14 cellular contexts compared by ENCODE assay signal in genomic region chr15:51856714-51857380, GRCh38. TPM values are rescaled to one million over a fixed set of nuclear protein-coding genes. Genes with fewer than 3 reads are reported as not detected.
DNase-seq lines count a peak whose midpoint lies in the region; ATAC-seq, FAIRE-seq and TF ChIP-seq lines count a peak whose summit lies in the region.
"Had no signal": no experiment of that assay in that cellular context is flagged by ENCODE, and none has a peak within 500 bp of the region (broad histone marks: within the 10 kb centered on the region; RNA-seq: fewer than 3 reads in every experiment).

No MANE protein-coding gene starts in this region.

- no peak overlapping the region for H3K27ac ChIP-seq in CD4-positive, alpha-beta T cell (ENCODE audit: low read depth, low read length)
- H3K27ac ChIP-seq in IMR-90 (ENCODE audit: insufficient read depth, low read length) = peak overlapping the region; percentile 57; the same call in 1 of the 2 replicates
- no peak overlapping the region for H3K27ac ChIP-seq in GM12878 (ENCODE audit: control insufficient read depth, insufficient read depth)
- H3K27ac ChIP-seq in mesenchymal stem cell (ENCODE audit: low read length, poor library complexity, severe bottlenecking) = no peak overlapping the region

- peaks cover 6% of the 10 kb centered on the region; the same call in 1 of the 2 replicates for H3K9me1 ChIP-seq in IMR-90 (ENCODE audit: insufficient read depth, low read length)

- peaks cover 61% of the 10 kb centered on the region; the same call in 1 of the 2 replicates for H4K20me1 ChIP-seq in IMR-90 (ENCODE audit: insufficient read depth, low read length)
- H4K20me1 ChIP-seq in GM12878 (ENCODE audit: control insufficient read depth, insufficient read depth) = no peaks in the 10 kb centered on the region

- no peak overlapping the region for H2AK5ac ChIP-seq in IMR-90 (ENCODE audit: low read depth, low read length)
- H2AK5ac ChIP-seq in mesenchymal stem cell (ENCODE audit: low read length, severe bottlenecking) = no peak overlapping the region

- no peak for TF ChIP-seq EP300 in GM12878 (IDR thresholded peaks at IDR 0.05; ENCODE audit: borderline replicate concordance in 1 of 2, control insufficient read depth in 1 of 2, low read depth in 2 of 2, low read length in 2 of 2)

- WGBS in IMR-90 (ENCODE audit: extremely low coverage in 2 of 2, insufficient read length in 1 of 2), 2 experiments = 100% methylated on average over 1 of the region's 5 CpGs; no CpG with 5 or more reads in 1 of the 2 experiments
- 91% methylated on average over 5 of the region's 5 CpGs for WGBS in GM12878 (ENCODE audit: insufficient coverage, insufficient replicate concordance, low lambda C conversion rate, missing lambda C conversion rate)
- 90% methylated on average over 3 of the region's 5 CpGs for whole genome bisulfite sequencing in mesenchymal stem cell

- H2BK5ac ChIP-seq in IMR-90 (ENCODE audit: low read depth, low read length, poor library complexity, severe bottlenecking) (peak overlapping the region; percentile 58), mesenchymal stem cell (ENCODE audit: low read depth, low read length, poor library complexity, severe bottlenecking) (no peak overlapping the region)

- no peak overlapping the region for H3K56ac ChIP-seq in IMR-90 (ENCODE audit: extremely low read depth, insufficient read depth, low read length)

- H3K4me1 Mint-ChIP-seq in CD4-positive, alpha-beta T cell (ENCODE audit: low read depth) = peaks cover 86% of the 10 kb centered on the region

- H3K79me1 ChIP-seq in IMR-90 (ENCODE audit: low read depth in 1 of 2, low read length in 2 of 2) (peaks cover 42 to 84% of the 10 kb centered on the region in 2 experiments), mesenchymal stem cell (replicated peaks; ENCODE audit: low read length, poor library complexity, severe bottlenecking) (peaks cover 23% of the 10 kb centered on the region)

- RAD21 ChIA-PET in GM12878 (lab: Charles Lee; ENCODE audit: unreplicated experiment) = interaction anchor here (1.2 kb wide), 1 partner anchor 19 kb away, joined by 3 read pairs; no protein-coding TSS in a partner anchor

- H2BK15ac ChIP-seq in IMR-90 (ENCODE audit: low read depth, low read length) = no peak overlapping the region
- no peak overlapping the region for H2BK15ac ChIP-seq in mesenchymal stem cell (ENCODE audit: low read depth, poor library complexity, severe bottlenecking)

- H3K4me1 ChIP-seq in IMR-90 (ENCODE audit: control insufficient read depth, insufficient read depth, low read length) (peaks cover 8% of the 10 kb centered on the region), GM12878 (ENCODE audit: control insufficient read depth, insufficient read depth, low read length) (peaks cover 4% of the 10 kb centered on the region; the same call in 1 of the 2 replicates), mesenchymal stem cell (ENCODE audit: control insufficient read depth, insufficient read depth, low read depth, low read length) (peaks cover 2% of the 10 kb centered on the region)

- H3K18ac ChIP-seq in IMR-90 (ENCODE audit: low read depth, low read length) (no peak overlapping the region; the same call in 1 of the 2 replicates), mesenchymal stem cell (ENCODE audit: low read depth in 1 of 2, low read length in 2 of 2) (no peak overlapping the region)

- no peaks in the 10 kb centered on the region for H3K27me3 Mint-ChIP-seq in CD4-positive, alpha-beta T cell
- H3K27me3 Mint-ChIP-seq: B cell had no signal

- no peaks in the 10 kb centered on the region for H3K27me3 ChIP-seq in CD4-positive, alpha-beta T cell (ENCODE audit: control insufficient read depth, insufficient read depth, low read length)
- H3K27me3 ChIP-seq in IMR-90 (ENCODE audit: control insufficient read depth, insufficient read depth, low read length) (no peaks in the 10 kb centered on the region), GM12878 (replicated peaks in 1 of 2; ENCODE audit: control insufficient read depth in 2 of 2, insufficient read depth in 2 of 2, low read length in 1 of 2) (no peaks in the 10 kb centered on the region), mesenchymal stem cell (ENCODE audit: control insufficient read depth in 1 of 2, insufficient read depth in 1 of 2, low read length in 2 of 2) (no peaks in the 10 kb centered on the region)

- no peak for TF ChIP-seq CTCF in CD4-positive, alpha-beta T cell (IDR thresholded peaks at IDR 0.05)
- no peak for TF ChIP-seq CTCF in IMR-90 (conservative IDR thresholded peaks at IDR 0.05; ENCODE audit: low read depth, low read length)
- TF ChIP-seq CTCF in GM12878 (IDR thresholded peaks at IDR 0.05 in 2 of 3, conservative IDR thresholded peaks at IDR 0.05 in 1 of 3; ENCODE audit: control insufficient read depth in 2 of 3, extremely low read depth in 1 of 3, insufficient read depth in 1 of 3, low read depth in 3 of 3, low read length in 3 of 3) = no peak

- no peak overlapping the region for H3K4me3 Mint-ChIP-seq in CD4-positive, alpha-beta T cell
- H3K4me3 Mint-ChIP-seq: B cell had no signal

- BruUV-seq in IMR-90 (replicated peaks; lab: Mats Ljungman, UMichigan) (no TSS peak), GM12878 (replicated peaks; lab: Mats Ljungman, UMichigan) (TSS peak; percentile 24)

- 0 out of 2 replicates have a peak overlapping the region, but pooled peaks have one; percentile 29 for H4K5ac ChIP-seq in IMR-90 (ENCODE audit: low read depth, low read length)

- H3K27ac Mint-ChIP-seq in CD4-positive, alpha-beta T cell = peak overlapping the region; percentile 27
- H3K27ac Mint-ChIP-seq: B cell had no signal

- TF ChIP-seq POLR2A in IMR-90 (IDR thresholded peaks at IDR 0.05; ENCODE audit: low read depth, low read length) (no peak), GM12878 (IDR thresholded peaks at IDR 0.05; ENCODE audit: low read depth, low read length) (no peak)

- H4K8ac ChIP-seq in IMR-90 (ENCODE audit: low read depth in 2 of 2, low read length in 2 of 2) = peak overlapping the region in 1 of 2 experiments; percentile 17; a peak in 1 of 4 replicates
- no peak overlapping the region for H4K8ac ChIP-seq in mesenchymal stem cell (ENCODE audit: low read length)

- FAIRE-seq in GM12878 (lab: Jason Lieb, UNC) = no peak

- H2BK120ac ChIP-seq in IMR-90 (ENCODE audit: low read depth, low read length) (no peak overlapping the region), mesenchymal stem cell (ENCODE audit: low read depth, low read length) (no peak overlapping the region)

- H2AFZ ChIP-seq in IMR-90 (replicated peaks; ENCODE audit: low read length, poor library complexity) (no peak overlapping the region), GM12878 (ENCODE audit: control insufficient read depth, low read depth, low read length) (no peak overlapping the region), mesenchymal stem cell (ENCODE audit: low read depth, low read length) (no peak overlapping the region)

- dilution Hi-C loops in IMR-90 (cut with HindIII; ENCODE audit: low sequenced_read_pairs, unreplicated experiment) = no loop called here

- CTCF ChIA-PET in CD4-positive, alpha-beta T cell (lab: Charles Lee) = interaction anchor here (0.8 to 1.0 kb wide), 2 partner anchors 32 to 45 kb away, joined by 3 read pairs; no protein-coding TSS in a partner anchor
- CTCF ChIA-PET in IMR-90 (lab: Yijun Ruan, JAX) (interaction anchor here (0.6 to 1.3 kb wide), 2 partner anchors 12 to 14 kb away, joined by 3 read pairs; no protein-coding TSS in a partner anchor), GM12878 (lab: Yijun Ruan, JAX) (interaction anchor here (1.6 to 2.5 kb wide), 2 partner anchors 10 to 11 kb away, joined by 3 to 8 read pairs; no protein-coding TSS in a partner anchor)

- H3K4me2 ChIP-seq in IMR-90 (ENCODE audit: low read depth, low read length) = peak overlapping the region; percentile 72
- no peak overlapping the region for H3K4me2 ChIP-seq in GM12878 (ENCODE audit: control insufficient read depth, insufficient read depth)
- H3K4me2 ChIP-seq in mesenchymal stem cell (ENCODE audit: low read length, poor library complexity, severe bottlenecking) = no peak overlapping the region

- H3K36me3 Mint-ChIP-seq in CD4-positive, alpha-beta T cell (ENCODE audit: low read depth) = peaks cover 7% of the 10 kb centered on the region

- H3K4me3 ChIP-seq in IMR-90 (ENCODE audit: insufficient read depth, low read depth, low read length) (no peak overlapping the region), GM12878 (no peak overlapping the region), mesenchymal stem cell (ENCODE audit: insufficient read depth in 1 of 2, low read depth in 1 of 2, low read length in 2 of 2) (no peak overlapping the region)

- no peak overlapping the region for H2AK9ac ChIP-seq in IMR-90 (replicated peaks; ENCODE audit: low read depth, low read length, poor library complexity)

- H3K36me3 ChIP-seq in IMR-90 (ENCODE audit: control insufficient read depth, insufficient read depth, low read length) = no peaks in the 10 kb centered on the region
- H3K36me3 ChIP-seq in GM12878 (ENCODE audit: control insufficient read depth in 2 of 2, insufficient read depth in 2 of 2, low read length in 1 of 2) = peaks cover 0 to 9% of the 10 kb centered on the region in 2 experiments; a peak in 1 of 4 replicates
- H3K36me3 ChIP-seq in mesenchymal stem cell (ENCODE audit: control insufficient read depth in 1 of 2, insufficient read depth in 2 of 2, low read depth in 1 of 2, low read length in 2 of 2) = peaks cover 0 to 5% of the 10 kb centered on the region in 2 experiments

- TF ChIP-seq RAD21 in IMR-90 (IDR thresholded peaks at IDR 0.05; ENCODE audit: low read length) (no peak), GM12878 (IDR thresholded peaks at IDR 0.05; ENCODE audit: insufficient read depth, low read depth, low read length) (no peak)

- H3K9ac ChIP-seq in IMR-90 (ENCODE audit: low read depth, low read length) (no peak overlapping the region; the same call in 1 of the 2 replicates), GM12878 (ENCODE audit: control insufficient read depth, insufficient read depth, low read length) (no peak overlapping the region), mesenchymal stem cell (ENCODE audit: low read length) (no peak overlapping the region)

- no peak overlapping the region for H3K4ac ChIP-seq in IMR-90 (ENCODE audit: low read depth, low read length)
- no peak overlapping the region for H3K4ac ChIP-seq in mesenchymal stem cell (ENCODE audit: low read depth in 1 of 2, low read length in 2 of 2)

- DNase-seq in CD4-positive, alpha-beta T cell = no peak
- DNase-seq in IMR-90 (peak; percentile 21), GM12878 (ENCODE audit: low read depth, low spot score) (no peak), mesenchymal stem cell (peak; percentile 46), SW480 (ENCODE audit: low spot score) (no peak), 8988T (no peak), glomerular visceral epithelial cell (ENCODE audit: extremely low spot score) (no peak), NCI-H1092 (lab: John Stamatoyannopoulos, UW) (no peak)
- DNase-seq: DMS 273 treated with DMSO at 0.1 percent for 48 hours, GOT3, KG1, NCI-H2029, NCI-H510A had no signal

- no peaks in the 10 kb centered on the region for H3K9me3 Mint-ChIP-seq in CD4-positive, alpha-beta T cell

- ATAC-seq in CD4-positive, alpha-beta T cell (ENCODE audit: poor library complexity) = no peak
- peak; percentile 57 for ATAC-seq in IMR-90 (ENCODE audit: low read depth)
- ATAC-seq in GM12878 = no peak

- intact Hi-C loops in CD4-positive, alpha-beta T cell (cut with DNase I, micrococcal nuclease) = no loop called here
- intact Hi-C loops in IMR-90 (cut with micrococcal nuclease) = no loop called here
- intact Hi-C loops in GM12878 (cut with micrococcal nuclease; ENCODE audit: unreplicated experiment) = no loop called here

- H2BK12ac ChIP-seq in mesenchymal stem cell (ENCODE audit: low read length in 2 of 2) = no peak overlapping the region

- no peak overlapping the region for H3K23ac ChIP-seq in IMR-90 (ENCODE audit: low read depth, low read length)
- no peak overlapping the region for H3K23ac ChIP-seq in mesenchymal stem cell (ENCODE audit: low read length in 2 of 2)

- H3K79me2 ChIP-seq in GM12878 (ENCODE audit: control insufficient read depth, insufficient read depth, low read length) = peaks cover 40% of the 10 kb centered on the region

- no peak overlapping the region for H3K14ac ChIP-seq in IMR-90 (replicated peaks; ENCODE audit: low read depth, low read length)
- H3K14ac ChIP-seq in mesenchymal stem cell (ENCODE audit: low read length in 2 of 2) = no peak overlapping the region

- SMC1A ChIA-PET in GM12878 (lab: Charles Lee; ENCODE audit: uncharacterized antibody, unreplicated experiment) = interaction anchor here (0.6 to 6.7 kb wide), 2 partner anchors 14 to 1389 kb away, joined by 3 to 44 read pairs; no protein-coding TSS in a partner anchor

- no peak overlapping the region for H2BK20ac ChIP-seq in IMR-90 (ENCODE audit: low read depth, low read length)

- POLR2A ChIA-PET in CD4-positive, alpha-beta T cell (lab: Charles Lee) = no interaction called here
- POLR2A ChIA-PET in IMR-90 (lab: Charles Lee; ENCODE audit: unreplicated experiment) = interaction anchor here (0.9 kb wide), 1 partner anchor 12 kb away, joined by 3 read pairs; no protein-coding TSS in a partner anchor
- POLR2A ChIA-PET in GM12878 (lab: Charles Lee) = no interaction called here

- in situ Hi-C loops in IMR-90 (cut with MboI; ENCODE audit: low sequenced_read_pairs) (no loop called here), GM12878 (cut with MboI) (no loop called here)

- H4K91ac ChIP-seq in IMR-90 (ENCODE audit: insufficient read depth, low read depth, low read length) (no peak overlapping the region), mesenchymal stem cell (ENCODE audit: low read length) (no peak overlapping the region)

- H3K9me3 ChIP-seq in CD4-positive, alpha-beta T cell (ENCODE audit: control insufficient read depth, low read length) = no peaks in the 10 kb centered on the region
- H3K9me3 ChIP-seq in IMR-90 (ENCODE audit: control insufficient read depth, insufficient read depth, low read length) = no peaks in the 10 kb centered on the region
- H3K9me3 ChIP-seq in GM12878 (replicated peaks; ENCODE audit: control insufficient read depth, insufficient read depth, low read length) = no peaks in the 10 kb centered on the region; the same call in 2 of the 3 replicates
- H3K9me3 ChIP-seq in mesenchymal stem cell (ENCODE audit: control insufficient read depth, low read length) = no peaks in the 10 kb centered on the region

RNA-seq across cellular contexts. Expression of gene TMOD3, which starts 27.4 kb away (rescaled TPM):
- 10 to 100 TPM; 37.6 to 39.0 TPM for total RNA-seq in CD4-positive, alpha-beta T cell
- total RNA-seq in IMR-90 (2012; rRNA removed) = 22.0 and 51.1 TPM in 2 replicates
- polyA plus RNA-seq in IMR-90 (2012; rRNA removed) = 7.4 and 10.7 TPM in 2 replicates
- polyA plus RNA-seq in IMR-90 (2012; cell fraction: cytosol; rRNA removed) = 2.5 and 4.7 TPM in 2 replicates
- 2.7 and 5.9 TPM in 2 replicates for polyA plus RNA-seq in IMR-90 (2012; cell fraction: nucleus; rRNA removed; ENCODE audit: low replicate concordance)
- total RNA-seq in GM12878 (2013; cell fraction: nucleolus; rRNA removed) = 39.9 and 41.0 TPM in 2 replicates
- 21.6 and 27.1 TPM in 2 replicates for total RNA-seq in GM12878 (2014; rRNA removed)
- 32.8 and 34.6 TPM in 2 replicates for total RNA-seq in GM12878 (2014; rRNA removed; fragmentation: Illumina TruSeq; extraction: Trizol)
- total RNA-seq in GM12878 (2021) = 32.2 and 32.6 TPM in 2 replicates
- 7.2 TPM for polyA plus RNA-seq in GM12878 (2011; ENCODE audit: low read depth)
- polyA plus RNA-seq in GM12878 (2011; rRNA removed) = 19.4 and 34.8 TPM in 2 replicates
- 6.3 and 7.8 TPM in 2 replicates for polyA plus RNA-seq in GM12878 (2011; cell fraction: cytosol; rRNA removed)
- polyA plus RNA-seq in GM12878 (2011; cell fraction: nucleus; rRNA removed) = 11.2 and 11.4 TPM in 2 replicates
- polyA plus RNA-seq in GM12878 (2012) = 10.8 and 13.7 TPM in 2 replicates
- polyA plus RNA-seq in GM12878 (2014; fragmentation: Illumina TruSeq; extraction: Trizol) = 23.4 and 24.6 TPM in 2 replicates
- polyA plus RNA-seq in GM12878 (2014; fragmentation: Nextera tagmentation; extraction: Ambion mirVana) = 1 to 10 TPM; 5.2 to 7.5 TPM
- 16.7 and 20.1 TPM in 2 replicates for polyA plus RNA-seq in GM12878 (2014; rRNA removed)
- polyA plus RNA-seq in GM12878 (2016; fragmentation: Nextera tagmentation; extraction: Ambion mirVana) = 10 to 100 TPM; 35.7 to 39.4 TPM
- 11.6 and 17.8 TPM in 2 replicates for polyA minus RNA-seq in GM12878 (2011; rRNA and poly(A)+ RNA removed)
- 7.9 and 10.6 TPM in 2 replicates for polyA minus RNA-seq in GM12878 (2011; cell fraction: cytosol; rRNA and poly(A)+ RNA removed)
- 8.3 and 20.8 TPM in 2 replicates for polyA minus RNA-seq in GM12878 (2011; cell fraction: nucleus; rRNA and poly(A)+ RNA removed)
- 23.3 TPM for polyA plus RNA-seq in mesenchymal stem cell (2013, experiment 1 of 2)
- 24.1 TPM for polyA plus RNA-seq in mesenchymal stem cell (2013, experiment 2 of 2)

Comparison
In these comparisons a context has a peak if more than half of its experiments do, and no peak if none do; other contexts are left out.
1. DNase-seq: peak in IMR-90 (single experiment) and mesenchymal stem cell (single experiment); none in CD4-positive, alpha-beta T cell (0 of 10), GM12878 (single experiment), SW480 (single experiment), 8988T (single experiment), glomerular visceral epithelial cell (single experiment) and NCI-H1092 (single experiment).